20 cellular contexts compared by ENCODE assay signal in the genomic region with DNA sequence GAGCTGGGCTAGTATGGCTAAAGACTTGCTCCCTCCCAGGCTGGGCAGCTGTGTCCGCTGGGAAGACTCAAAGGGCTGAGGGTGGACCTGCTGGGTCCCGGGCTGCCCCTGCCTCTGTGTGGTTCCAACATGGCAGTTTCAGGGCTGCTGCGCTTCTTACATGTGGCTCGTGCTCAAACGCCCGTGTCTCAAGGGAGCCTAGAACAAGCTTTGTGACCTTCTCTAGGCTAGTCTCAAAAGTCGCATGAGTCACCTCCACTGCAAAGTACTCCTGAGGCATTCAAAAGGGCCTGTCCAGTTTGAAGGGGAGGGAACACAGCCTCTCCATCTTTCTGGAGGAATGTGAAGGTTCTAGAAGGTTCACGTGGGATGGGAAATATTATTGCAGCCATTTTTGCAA. TPM values are rescaled to one million over a fixed set of nuclear protein-coding genes. Genes with fewer than 3 reads are reported as not detected.
A peak's percentile ranks its signal among the peaks of the same experiment; 100 is the strongest.
DNase-seq lines count a peak whose midpoint lies in the region; ATAC-seq, FAIRE-seq and TF ChIP-seq lines count a peak whose summit lies in the region.
"Had no signal": no experiment of that assay in that cellular context is flagged by ENCODE, and none has a peak within 500 bp of the region (broad histone marks: within the 10 kb centered on the region; RNA-seq: fewer than 3 reads in every experiment).

No MANE protein-coding gene starts in this region.

- H4K8ac ChIP-seq in H1 (ENCODE audit: extremely low read depth, insufficient read depth, low read length), result no peak overlapping the region

- no peak overlapping the region for H2BK5ac ChIP-seq in H1 (ENCODE audit: low read depth, low read length)

- no peak overlapping the region for H3K27ac Mint-ChIP-seq in osteocyte (ENCODE audit: unreplicated experiment)
- H3K27ac Mint-ChIP-seq: CD4-positive, CD25-positive, alpha-beta regulatory T cell had no signal

- 0 out of 2 replicates have a peak overlapping the region, but pooled peaks have one; percentile 56 for H2BK20ac ChIP-seq in H1 (ENCODE audit: low read length)

- ATAC-seq in HG03175 (IDR thresholded peaks at IDR 0.05; ENCODE audit: unreplicated experiment), result no peak
- ATAC-seq: PC-3 had no signal

- in situ Hi-C loops in GM23248 (cut with MboI), result no loop called here

- H3K4ac ChIP-seq in H1 (replicated peaks; ENCODE audit: insufficient read length, low read depth, low read length), result no peak overlapping the region

- H4K91ac ChIP-seq in H1 (replicated peaks; ENCODE audit: insufficient read length, low read length), result no peak overlapping the region

- no peaks in the 10 kb centered on the region for H3K9me2 ChIP-seq in GM23248 (ENCODE audit: insufficient read depth)

- H3K4me2 ChIP-seq in GM23248 (ENCODE audit: unreplicated experiment) (no peak overlapping the region), H1 (ENCODE audit: insufficient read depth in 1 of 2, low read depth in 2 of 2, low read length in 2 of 2) (no peak overlapping the region)

- POLR2A ChIA-PET in H1 (lab: Charles Lee; ENCODE audit: partially characterized antibody), result no interaction called here

- no peaks in the 10 kb centered on the region for H3K27me3 ChIP-seq in GM23248 (replicated peaks; ENCODE audit: insufficient read depth)
- H3K27me3 ChIP-seq in H1 (replicated peaks in 1 of 4; ENCODE audit: control insufficient read depth in 3 of 4, extremely low read depth in 1 of 4, insufficient read depth in 3 of 4, low read length in 3 of 4), result no peaks in the 10 kb centered on the region
- no peaks in the 10 kb centered on the region for H3K27me3 ChIP-seq in ovary
- H3K27me3 ChIP-seq in thyroid gland, result no peaks in the 10 kb centered on the region
- H3K27me3 ChIP-seq: BE2C had no signal

- H3K79me2 ChIP-seq in GM23248 (ENCODE audit: insufficient read depth) (no peaks in the 10 kb centered on the region), H1 (ENCODE audit: control insufficient read depth in 1 of 2, insufficient read depth in 2 of 2, low read length in 2 of 2) (no peaks in the 10 kb centered on the region)

- intact Hi-C loops in ovary (cut with DNase I), result no loop called here
- intact Hi-C loops in thyroid gland (cut with DNase I), result no loop called here

- TF ChIP-seq EP300 in H1 (IDR thresholded peaks at IDR 0.05; ENCODE audit: borderline replicate concordance in 1 of 2, low read depth in 2 of 2, low read length in 2 of 2) (no peak), ovary (IDR thresholded peaks at IDR 0.05) (no peak)

- TF ChIP-seq POLR2A in H1 (IDR thresholded peaks at IDR 0.05; ENCODE audit: control extremely low read depth in 1 of 2, low read depth in 2 of 2, low read length in 2 of 2) (no peak), ovary (IDR thresholded peaks at IDR 0.05) (no peak), thyroid gland (IDR thresholded peaks at IDR 0.05) (no peak)

- no peak overlapping the region for H2BK120ac ChIP-seq in H1 (replicated peaks; ENCODE audit: low read depth, low read length)

- H2BK12ac ChIP-seq in H1 (ENCODE audit: low read depth, low read length), result no peak overlapping the region

- WGBS in GM23248 (ENCODE audit: low coverage in 1 of 2, low lambda C conversion rate in 2 of 2, missing lambda C conversion rate in 2 of 2), 2 experiments, result 75 to 90% methylated on average over 8 of the region's 8 CpGs
- 92% methylated on average over 8 of the region's 8 CpGs; no CpG with 5 or more reads in 1 of the 2 experiments for WGBS in H1 (ENCODE audit: extremely low coverage in 1 of 2, insufficient coverage in 1 of 2, insufficient read length in 1 of 2, insufficient replicate concordance in 2 of 2, low coverage in 1 of 2, low lambda C conversion rate in 2 of 2, missing lambda C conversion rate in 1 of 2), 2 experiments
- 86 to 90% (median 89%) methylated on average over 8 of the region's 8 CpGs for WGBS in ovary, 3 donors
- 80 to 85% methylated on average over 3 to 8 of the region's 8 CpGs for WGBS in thyroid gland, 2 donors

- H3K18ac ChIP-seq in H1 (ENCODE audit: extremely low read depth, low read length), result no peak overlapping the region

- no peak overlapping the region for H4K5ac ChIP-seq in H1 (ENCODE audit: insufficient read length, low read depth, low read length)

- H3K27ac ChIP-seq in GM23248 (no peak overlapping the region), H1 (ENCODE audit: low read depth, low read length) (no peak overlapping the region), ovary (no peak overlapping the region), thyroid gland (no peak overlapping the region)
- H3K27ac ChIP-seq: RWPE1 had no signal

- H3K23me2 ChIP-seq in H1 (ENCODE audit: low read depth, low read length), result no peaks in the 10 kb centered on the region

- CTCF ChIA-PET in H1 (lab: Charles Lee; ENCODE audit: partially characterized antibody), result interaction anchor here (0.9 to 2.2 kb wide), 6 partner anchors 10 to 90 kb away, joined by 3 to 7 read pairs (median 4); no protein-coding TSS in a partner anchor

- H3K4me3 Mint-ChIP-seq in osteocyte (ENCODE audit: unreplicated experiment), result no peak overlapping the region
- H3K4me3 Mint-ChIP-seq: CD4-positive, CD25-positive, alpha-beta regulatory T cell had no signal

- H3K9me3 ChIP-seq in GM23248 (ENCODE audit: low read depth) (no peaks in the 10 kb centered on the region), H1 (ENCODE audit: insufficient read depth in 2 of 2, low read depth in 1 of 2, low read length in 1 of 2) (no peaks in the 10 kb centered on the region), ovary (no peaks in the 10 kb centered on the region), thyroid gland (no peaks in the 10 kb centered on the region)
- H3K9me3 ChIP-seq: BE2C had no signal

- no peaks in the 10 kb centered on the region for H3K4me1 Mint-ChIP-seq in osteocyte (ENCODE audit: unreplicated experiment)
- H3K4me1 Mint-ChIP-seq: CD4-positive, CD25-positive, alpha-beta regulatory T cell had no signal

- no peaks in the 10 kb centered on the region for H3K36me3 Mint-ChIP-seq in osteocyte (ENCODE audit: unreplicated experiment)
- H3K36me3 Mint-ChIP-seq: CD4-positive, CD25-positive, alpha-beta regulatory T cell had no signal

- TF ChIP-seq CTCF in H1 (IDR thresholded peaks at IDR 0.05; ENCODE audit: control extremely low read depth in 1 of 3, insufficient read depth in 1 of 3, low read depth in 1 of 3, low read length in 3 of 3), result no peak
- no peak for TF ChIP-seq CTCF in osteocyte (IDR thresholded peaks at IDR 0.05)
- no peak for TF ChIP-seq CTCF in ovary (IDR thresholded peaks at IDR 0.05)
- no peak for TF ChIP-seq CTCF in thyroid gland (IDR thresholded peaks at IDR 0.05)

- H3K36me3 ChIP-seq in GM23248 (ENCODE audit: low read depth) (no peaks in the 10 kb centered on the region), H1 (ENCODE audit: control insufficient read depth in 2 of 4, insufficient read depth in 4 of 4, low read length in 3 of 4) (no peaks in the 10 kb centered on the region), ovary (no peaks in the 10 kb centered on the region), thyroid gland (no peaks in the 10 kb centered on the region)
- H3K36me3 ChIP-seq: BE2C had no signal

- no peak overlapping the region for H2AFZ ChIP-seq in GM23248
- peak overlapping the region; percentile 28; the same call in 1 of the 2 replicates for H2AFZ ChIP-seq in H1 (ENCODE audit: low read length)

- no peak overlapping the region for H3K56ac ChIP-seq in H1 (replicated peaks; ENCODE audit: insufficient read length, low read depth, low read length)

- H3K4me3 ChIP-seq in GM23248 (no peak overlapping the region), H1 (ENCODE audit: extremely low read depth in 1 of 4, insufficient read depth in 2 of 4, low read depth in 3 of 4, low read length in 4 of 4) (no peak overlapping the region), ovary (no peak overlapping the region), thyroid gland (replicated peaks in 1 of 3) (no peak overlapping the region)

- H3K9me3 Mint-ChIP-seq in osteocyte (ENCODE audit: unreplicated experiment), result peaks cover 5% of the 10 kb centered on the region
- H3K9me3 Mint-ChIP-seq: CD4-positive, CD25-positive, alpha-beta regulatory T cell had no signal

- H3K9ac ChIP-seq in GM23248, result no peak overlapping the region
- no peak overlapping the region for H3K9ac ChIP-seq in H1 (replicated peaks in 1 of 4; ENCODE audit: extremely low read depth in 1 of 4, low read depth in 3 of 4, low read length in 3 of 4)

- H3K27me3 Mint-ChIP-seq in osteocyte (ENCODE audit: unreplicated experiment), result no peaks in the 10 kb centered on the region

- no peaks in the 10 kb centered on the region for H4K20me1 ChIP-seq in GM23248 (ENCODE audit: insufficient read depth)
- no peaks in the 10 kb centered on the region for H4K20me1 ChIP-seq in H1 (replicated peaks in 1 of 2; ENCODE audit: control insufficient read depth in 1 of 2, insufficient read depth in 2 of 2, low read length in 2 of 2)

- no peak for TF ChIP-seq RAD21 in H1 (IDR thresholded peaks at IDR 0.05 in 1 of 2, conservative IDR thresholded peaks at IDR 0.05 in 1 of 2; ENCODE audit: low read depth in 2 of 2, low read length in 2 of 2)

- H3K14ac ChIP-seq in H1 (ENCODE audit: insufficient read length), result no peak overlapping the region

- no peaks in the 10 kb centered on the region for H3F3A ChIP-seq in GM23248 (ENCODE audit: insufficient read depth)

- DNase-seq in GM23248, result peak; percentile 24
- DNase-seq in LHCN-M2 (ENCODE audit: low read depth), result peak; percentile 20
- no peak for DNase-seq in H1 (ENCODE audit: low read depth in 1 of 2, low spot score in 2 of 2)
- DNase-seq in osteocyte (ENCODE audit: extremely low spot score, unreplicated experiment), result peak; percentile 70
- DNase-seq in ovary, result no peak
- DNase-seq in thyroid gland, result no peak
- no peak for DNase-seq in NCI-H146 (lab: John Stamatoyannopoulos, UW)
- DNase-seq: BE2C; CD4-positive, CD25-positive, alpha-beta regulatory T cell; COR-L47; DMS 273 treated with DMSO at 0.1 percent for 48 hours; GDM1; GOT3; NCI-H1930; NCI-H345; NCI-H524 treated with DMSO at 0.1 percent for 48 hours; PC-3 had no signal

- H3K79me1 ChIP-seq in H1 (ENCODE audit: low read depth, low read length), result no peaks in the 10 kb centered on the region

- no peak overlapping the region for H2AK5ac ChIP-seq in H1 (ENCODE audit: low read depth, low read length)

- H3K4me1 ChIP-seq in GM23248 (ENCODE audit: insufficient read depth) (no peaks in the 10 kb centered on the region), H1 (replicated peaks in 1 of 4; ENCODE audit: control insufficient read depth in 3 of 4, insufficient read depth in 4 of 4, low read length in 3 of 4) (no peaks in the 10 kb centered on the region), ovary (ENCODE audit: insufficient read depth) (no peaks in the 10 kb centered on the region), thyroid gland (no peaks in the 10 kb centered on the region)
- H3K4me1 ChIP-seq: BE2C had no signal

- no peak for FAIRE-seq in H1 (lab: Jason Lieb, UNC)
- FAIRE-seq: A204.1 had no signal

- H2BK15ac ChIP-seq in H1 (ENCODE audit: low read length), result peak overlapping the region; percentile 53; the same call in 1 of the 2 replicates

- no peak overlapping the region for H3K23ac ChIP-seq in H1 (ENCODE audit: insufficient read length)

RNA-seq across cellular contexts. Expression of gene RAB31, which starts 44.7 kb away (rescaled TPM):
- 40.5 and 49.2 TPM in 2 replicates for total RNA-seq in GM23248 (2014; rRNA removed; shearing (Covaris generic))
- polyA plus RNA-seq in GM23248 (2016; fragmentation: Nextera tagmentation; extraction: Ambion mirVana) (144 and 162 TPM in 2 replicates), H1 (2011; rRNA removed) (15.2 TPM in 2 replicates), ovary (100 to 1,000 TPM in 1 of 2 donors, 10 to 100 TPM in 1; 44.3 to 163 TPM)
- total RNA-seq in LHCN-M2 (2014; rRNA removed) (26.2 and 31.3 TPM in 2 replicates), osteocyte (90.8 and 97.2 TPM in 2 replicates), ovary (100 to 1,000 TPM in 3 of 7 donors, 10 to 100 TPM in 4; 37.9 to 188 (median 62.8) TPM), thyroid gland (10 to 100 TPM; 33.9 to 72.7 (median 40.8) TPM)
- polyA plus RNA-seq in LHCN-M2 (2012), result 19.9 TPM
- total RNA-seq in H1 (2021; fragmentation: NEBNext Ultra II Directional; extraction: Animal tissue kit (Norgen Biotek cat#: 25700)), result 39.3 and 40.9 TPM in 2 replicates
- polyA plus RNA-seq in H1 (2011; cell fraction: cytosol; rRNA removed), result 16.7 TPM
- 27.4 TPM for polyA plus RNA-seq in H1 (2011; cell fraction: nucleus; rRNA removed)
- polyA plus RNA-seq in H1 (2012, experiment 1 of 2), result 17.8 to 28.0 TPM (median 22.6 TPM) in 4 replicates
- 6.0 TPM for polyA plus RNA-seq in H1 (2012, experiment 2 of 2)
- 65.4 TPM for polyA plus RNA-seq in H1 (2013, experiment 1 of 2)
- 69.7 TPM for polyA plus RNA-seq in H1 (2013, experiment 2 of 2)
- 54.0 and 57.9 TPM in 2 replicates for polyA minus RNA-seq in H1 (2011; rRNA and poly(A)+ RNA removed)
- polyA minus RNA-seq in H1 (2011; cell fraction: cytosol; rRNA and poly(A)+ RNA removed), result 14.6 TPM
- polyA minus RNA-seq in H1 (2011; cell fraction: nucleus; rRNA and poly(A)+ RNA removed), result 33.4 TPM

RNA-seq across cellular contexts. Expression of gene PPP4R1, which starts 49.0 kb away (rescaled TPM):
- 85.5 and 97.9 TPM in 2 replicates for total RNA-seq in GM23248 (2014; rRNA removed; shearing (Covaris generic))
- polyA plus RNA-seq in GM23248 (2016; fragmentation: Nextera tagmentation; extraction: Ambion mirVana), result 31.8 and 33.0 TPM in 2 replicates
- total RNA-seq in LHCN-M2 (2014; rRNA removed), result 107 and 109 TPM in 2 replicates
- 46.8 TPM for polyA plus RNA-seq in LHCN-M2 (2012)
- 96.1 and 108 TPM in 2 replicates for total RNA-seq in H1 (2021; fragmentation: NEBNext Ultra II Directional; extraction: Animal tissue kit (Norgen Biotek cat#: 25700))
- polyA plus RNA-seq in H1 (2011; rRNA removed), result 59.6 and 67.4 TPM in 2 replicates
- 76.0 TPM for polyA plus RNA-seq in H1 (2011; cell fraction: cytosol; rRNA removed)
- polyA plus RNA-seq in H1 (2011; cell fraction: nucleus; rRNA removed), result 152 TPM
- 54.4 to 75.8 TPM (median 62.2 TPM) in 4 replicates for polyA plus RNA-seq in H1 (2012, experiment 1 of 2)
- polyA plus RNA-seq in H1 (2012, experiment 2 of 2), result 9.7 TPM
- 66.9 TPM for polyA plus RNA-seq in H1 (2013, experiment 1 of 2)
- 63.2 TPM for polyA plus RNA-seq in H1 (2013, experiment 2 of 2)
- polyA minus RNA-seq in H1 (2011; rRNA and poly(A)+ RNA removed), result 186 and 237 TPM in 2 replicates
- polyA minus RNA-seq in H1 (2011; cell fraction: cytosol; rRNA and poly(A)+ RNA removed), result 55.3 TPM
- 133 TPM for polyA minus RNA-seq in H1 (2011; cell fraction: nucleus; rRNA and poly(A)+ RNA removed)
- total RNA-seq in osteocyte, result 131 and 140 TPM in 2 replicates
- 100 to 1,000 TPM in 5 of 7 donors, 10 to 100 TPM in 2; 91.7 to 128 (median 121) TPM for total RNA-seq in ovary
- polyA plus RNA-seq in ovary, result 10 to 100 TPM; 31.4 to 62.7 TPM
- 100 to 1,000 TPM in 3 of 4 donors, 10 to 100 TPM in 1; 95.5 to 170 (median 110) TPM for total RNA-seq in thyroid gland

Comparison
In these comparisons a context has a peak if more than half of its experiments do, and no peak if none do; other contexts are left out.
1. DNase-seq: peak in GM23248 (single experiment), LHCN-M2 (single experiment) and osteocyte (single experiment); none in H1 (0 of 2), ovary (0 of 5), thyroid gland (0 of 2) and NCI-H146 (single experiment).